12 cellular contexts compared by ENCODE assay signal in the genomic region with DNA sequence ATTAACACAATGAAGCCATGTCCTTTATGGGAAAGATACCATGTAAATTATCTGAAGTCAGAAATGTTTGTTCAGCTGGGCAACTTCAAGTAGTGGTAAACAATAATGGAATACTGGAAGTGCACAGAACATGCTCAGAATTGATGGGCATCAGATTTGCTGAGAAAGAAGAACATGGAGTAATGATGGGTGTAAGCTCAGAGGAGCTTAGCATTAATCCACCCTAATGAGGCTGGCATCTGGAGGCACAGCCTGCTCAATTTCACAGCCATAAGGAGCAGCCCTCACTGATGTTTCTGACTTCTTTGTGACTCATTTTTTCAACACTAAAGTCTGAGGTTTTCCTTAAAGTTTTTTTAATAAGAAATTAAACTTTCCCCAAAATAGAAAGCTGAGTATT.
DNase-seq lines count a peak whose midpoint lies in the region; ATAC-seq and TF ChIP-seq lines count a peak whose summit lies in the region.
"Had no signal": no experiment of that assay in that cellular context is flagged by ENCODE, and none has a peak within 500 bp of the region (broad histone marks: within the 10 kb centered on the region; RNA-seq: fewer than 3 reads in every experiment).

No MANE protein-coding gene starts in this region.

- no peak overlapping the region for H3K18ac ChIP-seq in mesendoderm (ENCODE audit: low read length)

- H3K9me2 ChIP-seq in SU-DHL-6 (replicated peaks; ENCODE audit: insufficient read depth, low read length), result no peaks in the 10 kb centered on the region

- peak overlapping the region in 2 of 3 experiments; percentile 78 to 90 for H3K27ac Mint-ChIP-seq in nephron

- no peak overlapping the region for H3K56ac ChIP-seq in mesendoderm (ENCODE audit: low read length)

- peaks cover 33% of the 10 kb centered on the region for H3K4me1 Mint-ChIP-seq in nephron

- no peaks in the 10 kb centered on the region for H3K9me3 ChIP-seq in SU-DHL-6 (ENCODE audit: insufficient read depth, low read length)
- H3K9me3 ChIP-seq: mucosa of descending colon had no signal

- H3K9ac ChIP-seq in SU-DHL-6 (ENCODE audit: low read length) (no peak overlapping the region), mesendoderm (ENCODE audit: low read length) (no peak overlapping the region)

- H2AFZ ChIP-seq in SU-DHL-6 (ENCODE audit: low read depth, low read length, severe bottlenecking), result no peak overlapping the region

- peaks cover 29% of the 10 kb centered on the region for H3K36me3 ChIP-seq in SU-DHL-6 (ENCODE audit: low read length)
- H3K36me3 ChIP-seq in mesendoderm (ENCODE audit: control insufficient read depth, insufficient read depth, low read length), result peaks cover 3% of the 10 kb centered on the region

- H3K4ac ChIP-seq in mesendoderm (ENCODE audit: low read depth, low read length), result no peak overlapping the region

- H2BK120ac ChIP-seq in mesendoderm (ENCODE audit: low read depth, low read length), result no peak overlapping the region

- H3K27me3 Mint-ChIP-seq in nephron (ENCODE audit: low read depth), result no peaks in the 10 kb centered on the region

- peaks cover 43% of the 10 kb centered on the region for H3K36me3 Mint-ChIP-seq in nephron (ENCODE audit: low read depth)

- peaks cover 76% of the 10 kb centered on the region for H3K79me2 ChIP-seq in SU-DHL-6 (ENCODE audit: insufficient read depth, low read length)
- peaks cover 1% of the 10 kb centered on the region for H3K79me2 ChIP-seq in mesendoderm (ENCODE audit: control insufficient read depth, insufficient read depth, low read length)

- no peak overlapping the region for H3K4me3 Mint-ChIP-seq in nephron

- no peaks in the 10 kb centered on the region for H3K4me1 ChIP-seq in mesendoderm (ENCODE audit: control insufficient read depth, low read depth, low read length)

- peaks cover 10% of the 10 kb centered on the region for H3F3A ChIP-seq in SU-DHL-6 (ENCODE audit: insufficient read depth)

- H3K27ac ChIP-seq in SU-DHL-6 (ENCODE audit: low read depth, low read length) (peak overlapping the region; percentile 11; the same call in 1 of the 2 replicates), mesendoderm (ENCODE audit: low read depth, low read length) (no peak overlapping the region)
- H3K27ac ChIP-seq: brain microvascular endothelial cell, C4-2B had no signal

- H3K79me1 ChIP-seq in mesendoderm (ENCODE audit: low read length), result peaks cover 11% of the 10 kb centered on the region

- H4K20me1 ChIP-seq in SU-DHL-6 (ENCODE audit: low read depth, low read length), result no peaks in the 10 kb centered on the region

- TF ChIP-seq CTCF in SU-DHL-6 (IDR thresholded peaks at IDR 0.05; ENCODE audit: insufficient read depth, low read length, poor library complexity, severe bottlenecking), result no peak
- no peak for TF ChIP-seq CTCF in nephron (IDR thresholded peaks at IDR 0.05; ENCODE audit: unreplicated experiment in 3 of 3)

- H2BK5ac ChIP-seq in mesendoderm (ENCODE audit: low read length), result no peak overlapping the region

- no peak overlapping the region for H3K4me2 ChIP-seq in SU-DHL-6 (ENCODE audit: low read depth, low read length, poor library complexity, severe bottlenecking)
- H3K4me2 ChIP-seq in mesendoderm (ENCODE audit: low read length), result no peak overlapping the region

- no peak overlapping the region for H2BK15ac ChIP-seq in mesendoderm (replicated peaks; ENCODE audit: low read depth)

- no peak overlapping the region for H3K23ac ChIP-seq in mesendoderm (ENCODE audit: low read length)

- no peak overlapping the region for H4K8ac ChIP-seq in mesendoderm (ENCODE audit: low read depth, low read length)

- DNase-seq in EH (ENCODE audit: low read depth) (peak; percentile 34), NCI-H2081 treated with DMSO at 0.1 percent for 48 hours (lab: John Stamatoyannopoulos, UW) (peak; percentile 61), Right ventricle myocardium inferior (ENCODE audit: missing footprints) (no peak), NOMO-1 treated with dmso at 0.1 percent for 144 hours (lab: John Stamatoyannopoulos, UW; ENCODE audit: unreplicated experiment) (no peak), mesendoderm (no peak)
- DNase-seq: brain microvascular endothelial cell, mucosa of descending colon, right cardiac atrium had no signal

- intact Hi-C loops in Right ventricle myocardium inferior (cut with DNase I), result no loop called here

- H3K27me3 ChIP-seq in SU-DHL-6 (ENCODE audit: low read length) (no peaks in the 10 kb centered on the region), mesendoderm (ENCODE audit: insufficient read depth, low read length, poor library complexity) (no peaks in the 10 kb centered on the region)
- H3K27me3 ChIP-seq: brain microvascular endothelial cell had no signal

- no peak for ATAC-seq in Right ventricle myocardium inferior
- ATAC-seq in HG03571 (IDR thresholded peaks at IDR 0.05; ENCODE audit: unreplicated experiment), result no peak
- ATAC-seq: mucosa of descending colon, right cardiac atrium had no signal

- H3K4me3 ChIP-seq in SU-DHL-6 (ENCODE audit: insufficient read depth, low read length, poor library complexity, severe bottlenecking), result no peak overlapping the region
- H3K4me3 ChIP-seq in mesendoderm (ENCODE audit: low read length), result no peak overlapping the region
- H3K4me3 ChIP-seq: mucosa of descending colon had no signal

- H3K9me3 Mint-ChIP-seq in nephron, result no peaks in the 10 kb centered on the region

- H4K5ac ChIP-seq in mesendoderm (ENCODE audit: low read length), result no peak overlapping the region

- H2AK5ac ChIP-seq in mesendoderm (ENCODE audit: low read length), result no peak overlapping the region

Comparison
In these comparisons a context has a peak if more than half of its experiments do, and no peak if none do; other contexts are left out.
1. DNase-seq: peak in EH (single experiment) and NCI-H2081 treated with DMSO at 0.1 percent for 48 hours (single experiment); none in Right ventricle myocardium inferior (single experiment), NOMO-1 treated with dmso at 0.1 percent for 144 hours (single experiment) and mesendoderm (single experiment).